8 cellular contexts compared by ENCODE assay signal in genomic region chrX:138128025-138128671, GRCh38.
DNase-seq lines count a peak whose midpoint lies in the region; ATAC-seq, FAIRE-seq and TF ChIP-seq lines count a peak whose summit lies in the region.

No MANE protein-coding gene starts in this region.

- H3K9me3 ChIP-seq in left ventricle myocardium inferior (replicated peaks) (no peaks in the 10 kb centered on the region), small intestine (ENCODE audit: control insufficient read depth, low read depth) (no peaks in the 10 kb centered on the region)

- H3K27me3 ChIP-seq in left ventricle myocardium inferior (ENCODE audit: low read depth), result no peaks in the 10 kb centered on the region
- no peaks in the 10 kb centered on the region for H3K27me3 ChIP-seq in HL-60 (ENCODE audit: insufficient read depth, poor library complexity, severe bottlenecking)
- no peaks in the 10 kb centered on the region for H3K27me3 ChIP-seq in small intestine (ENCODE audit: control insufficient read depth in 2 of 2, insufficient read depth in 2 of 2, low read length in 2 of 2)

- intact Hi-C loops in left ventricle myocardium inferior (cut with micrococcal nuclease), result loop anchor here (10.0 kb wide), 1 partner anchor 617 kb away; no protein-coding TSS in a partner anchor
- intact Hi-C loops in Right ventricle myocardium superior (cut with DNase I), result loop anchor here (5.0 kb wide), 1 partner anchor 614 kb away; no protein-coding TSS in a partner anchor

- DNase-seq in left ventricle myocardium inferior (no peak), Right ventricle myocardium superior (no peak), HL-60 (ENCODE audit: low read depth in 1 of 2, low spot score in 1 of 2) (peak in 1 of 2 experiments; percentile 16), SK-N-DZ (ENCODE audit: low spot score) (peak; percentile 37), foreskin melanocyte (peak; percentile 11), small intestine (peak; percentile 6), A172 (ENCODE audit: low spot score) (no peak)

- WGBS in small intestine, 3 donors, result 27 to 37% (median 36%) methylated on average over 8 of the region's 8 CpGs

- H3K4me3 ChIP-seq in left ventricle myocardium inferior (no peak overlapping the region), HL-60 (replicated peaks; ENCODE audit: insufficient read depth, low read length) (no peak overlapping the region), small intestine (ENCODE audit: low read depth in 1 of 2, low read length in 2 of 2) (no peak overlapping the region)

- peak; percentile 60 for TF ChIP-seq CTCF in left ventricle myocardium inferior (IDR thresholded peaks at IDR 0.05; ENCODE audit: borderline replicate concordance)
- TF ChIP-seq CTCF in HL-60 (IDR thresholded peaks at IDR 0.05; ENCODE audit: insufficient read depth, low read length), result peak; percentile 30

- no peak for FAIRE-seq in small intestine (lab: Jason Lieb, UNC)

- H3K4me1 ChIP-seq in left ventricle myocardium inferior (no peaks in the 10 kb centered on the region), small intestine (ENCODE audit: control insufficient read depth in 2 of 2, insufficient read depth in 1 of 2, low read depth in 1 of 2, low read length in 1 of 2) (no peaks in the 10 kb centered on the region)

- H3K27ac ChIP-seq in left ventricle myocardium inferior (replicated peaks) (no peak overlapping the region), HL-60 (replicated peaks) (no peak overlapping the region), small intestine (ENCODE audit: low read depth in 1 of 2, low read length in 1 of 2) (no peak overlapping the region)

- H3K36me3 ChIP-seq in left ventricle myocardium inferior (no peaks in the 10 kb centered on the region), small intestine (ENCODE audit: control insufficient read depth in 2 of 2, insufficient read depth in 2 of 2, low read length in 2 of 2) (no peaks in the 10 kb centered on the region)

- no peak for ATAC-seq in Right ventricle myocardium superior (ENCODE audit: poor library complexity)
- ATAC-seq in GM21515 (IDR thresholded peaks at IDR 0.05; ENCODE audit: unreplicated experiment), result peak; percentile 83

Comparison
In these comparisons a context has a peak if more than half of its experiments do, and no peak if none do; other contexts are left out.
1. DNase-seq: peak in SK-N-DZ (single experiment), foreskin melanocyte (single experiment) and small intestine (single experiment); none in left ventricle myocardium inferior (single experiment), Right ventricle myocardium superior (single experiment) and A172 (single experiment).